8 cellular contexts compared by ENCODE assay signal in genomic region chr4:70901607-70901983, GRCh38. TPM values are rescaled to one million over a fixed set of nuclear protein-coding genes. Genes with fewer than 3 reads are reported as not detected.
DNase-seq lines count a peak whose midpoint lies in the region.

No MANE protein-coding gene starts in this region.

- H3K4me1 Mint-ChIP-seq in activated T-cell treated with anti-CD3 and anti-CD28 coated beads, Interleukin-2, amount 50 U/mL, for 24 hours (ENCODE audit: low read depth), result peaks cover 33% of the 10 kb centered on the region
- H3K4me1 Mint-ChIP-seq in activated T-helper 1 cell treated with anti-CD3 and anti-CD28 coated beads, Interleukin-12 subunit alpha, Interleukin-12 subunit beta, Interleukin-2, Interleukin-4 antibody, amounts not matched to agents 30 ng/mL and 10 ng/mL and 1 ng/mL, durations not matched to agents 14 hours and 24 hours and 36 hours (ENCODE audit: low read depth), result peaks cover 25% of the 10 kb centered on the region
- H3K4me1 Mint-ChIP-seq in immature natural killer cell, result peaks cover 23 to 36% of the 10 kb centered on the region in 2 donors

- H3K36me3 Mint-ChIP-seq in activated T-cell treated with anti-CD3 and anti-CD28 coated beads, Interleukin-2, amount 50 U/mL, for 24 hours (ENCODE audit: low read depth), result peaks cover 25% of the 10 kb centered on the region
- peaks cover 10% of the 10 kb centered on the region for H3K36me3 Mint-ChIP-seq in activated T-helper 1 cell treated with anti-CD3 and anti-CD28 coated beads, Interleukin-12 subunit alpha, Interleukin-12 subunit beta, Interleukin-2, Interleukin-4 antibody, amounts not matched to agents 30 ng/mL and 10 ng/mL and 1 ng/mL, durations not matched to agents 14 hours and 24 hours and 36 hours (ENCODE audit: low read depth)
- peaks cover 0 to 9% (median 4%) of the 10 kb centered on the region in 3 donors for H3K36me3 Mint-ChIP-seq in immature natural killer cell

- H3K27me3 Mint-ChIP-seq in activated T-cell treated with anti-CD3 and anti-CD28 coated beads, Interleukin-2, amount 50 U/mL, for 24 hours, result no peaks in the 10 kb centered on the region
- no peaks in the 10 kb centered on the region for H3K27me3 Mint-ChIP-seq in activated T-helper 1 cell treated with anti-CD3 and anti-CD28 coated beads, Interleukin-12 subunit alpha, Interleukin-12 subunit beta, Interleukin-2, Interleukin-4 antibody, amounts not matched to agents 30 ng/mL and 10 ng/mL and 1 ng/mL, durations not matched to agents 14 hours and 24 hours and 36 hours (ENCODE audit: insufficient read depth)
- H3K27me3 Mint-ChIP-seq in immature natural killer cell (ENCODE audit: low read depth in 3 of 3), result peaks cover 0 to 2% (median 0%) of the 10 kb centered on the region in 3 donors

- no peaks in the 10 kb centered on the region for H3K9me3 Mint-ChIP-seq in activated T-cell treated with anti-CD3 and anti-CD28 coated beads, Interleukin-2, amount 50 U/mL, for 24 hours
- no peaks in the 10 kb centered on the region for H3K9me3 Mint-ChIP-seq in activated T-helper 1 cell treated with anti-CD3 and anti-CD28 coated beads, Interleukin-12 subunit alpha, Interleukin-12 subunit beta, Interleukin-2, Interleukin-4 antibody, amounts not matched to agents 30 ng/mL and 10 ng/mL and 1 ng/mL, durations not matched to agents 14 hours and 24 hours and 36 hours
- H3K9me3 Mint-ChIP-seq in immature natural killer cell, result no peaks in the 10 kb centered on the region

- H3K27ac Mint-ChIP-seq in activated T-cell treated with anti-CD3 and anti-CD28 coated beads, Interleukin-2, amount 50 U/mL, for 24 hours, result peak overlapping the region; percentile 91
- peak overlapping the region; percentile 93 for H3K27ac Mint-ChIP-seq in activated T-helper 1 cell treated with anti-CD3 and anti-CD28 coated beads, Interleukin-12 subunit alpha, Interleukin-12 subunit beta, Interleukin-2, Interleukin-4 antibody, amounts not matched to agents 30 ng/mL and 10 ng/mL and 1 ng/mL, durations not matched to agents 14 hours and 24 hours and 36 hours
- peak overlapping the region; percentile 61 to 84 (median 78) for H3K27ac Mint-ChIP-seq in immature natural killer cell

- no peak for DNase-seq in activated T-cell treated with anti-CD3 and anti-CD28 coated beads, Interleukin-2, amount 50 U/mL, for 24 hours
- DNase-seq in activated T-cell treated with anti-CD3 and anti-CD28 coated beads for 4 hours (no peak), immature natural killer cell (no peak), superior temporal gyrus (ENCODE audit: extremely low spot score) (peak; percentile 64), HuH-7 (ENCODE audit: low spot score) (no peak), KBM-7 (no peak)
- DNase-seq in activated T-helper 1 cell treated with anti-CD3 and anti-CD28 coated beads, Interleukin-12 subunit alpha, Interleukin-12 subunit beta, Interleukin-2, Interleukin-4 antibody, amounts not matched to agents 30 ng/mL and 10 ng/mL and 1 ng/mL, durations not matched to agents 14 hours and 24 hours and 36 hours (ENCODE audit: low spot score), result no peak
- DNase-seq in effector CD8-positive, alpha-beta T cell (lab: John Stamatoyannopoulos, UW), result no peak

- intact Hi-C loops in activated T-helper 1 cell treated with anti-CD3 and anti-CD28 coated beads, Interleukin-12 subunit alpha, Interleukin-12 subunit beta, Interleukin-2, Interleukin-4 antibody, amounts not matched to agents 30 ng/mL and 10 ng/mL and 1 ng/mL, durations not matched to agents 14 hours and 24 hours and 36 hours (cut with micrococcal nuclease), result loop anchor here (5.0 kb wide), 1 partner anchor 84 kb away; no protein-coding TSS in a partner anchor

- in situ Hi-C loops in KBM-7 (cut with MboI; ENCODE audit: low pct_unique_long_range_greater_than_20kb, low sequenced_read_pairs), result no loop called here

- peak overlapping the region; percentile 94 for H3K4me3 Mint-ChIP-seq in activated T-cell treated with anti-CD3 and anti-CD28 coated beads, Interleukin-2, amount 50 U/mL, for 24 hours
- peak overlapping the region; percentile 98 for H3K4me3 Mint-ChIP-seq in activated T-helper 1 cell treated with anti-CD3 and anti-CD28 coated beads, Interleukin-12 subunit alpha, Interleukin-12 subunit beta, Interleukin-2, Interleukin-4 antibody, amounts not matched to agents 30 ng/mL and 10 ng/mL and 1 ng/mL, durations not matched to agents 14 hours and 24 hours and 36 hours
- peak overlapping the region; percentile 96 to 99 (median 97) for H3K4me3 Mint-ChIP-seq in immature natural killer cell

RNA-seq across cellular contexts. Expression of gene MOB1B, which starts 0.6 kb away (rescaled TPM):
- total RNA-seq in activated T-helper 1 cell treated with anti-CD3 and anti-CD28 coated beads, Interleukin-12 subunit alpha, Interleukin-12 subunit beta, Interleukin-2, Interleukin-4 antibody, amounts not matched to agents 30 ng/mL and 10 ng/mL and 1 ng/mL, durations not matched to agents 14 hours and 24 hours and 36 hours, result 22.1 and 23.1 TPM in 2 replicates
- 1 to 10 TPM in 2 of 3 donors, not detected in 1; 1.6 to 1.9 TPM for polyA plus RNA-seq in immature natural killer cell
